ENCODE assay signal across 1 cellular context in the genomic region with DNA sequence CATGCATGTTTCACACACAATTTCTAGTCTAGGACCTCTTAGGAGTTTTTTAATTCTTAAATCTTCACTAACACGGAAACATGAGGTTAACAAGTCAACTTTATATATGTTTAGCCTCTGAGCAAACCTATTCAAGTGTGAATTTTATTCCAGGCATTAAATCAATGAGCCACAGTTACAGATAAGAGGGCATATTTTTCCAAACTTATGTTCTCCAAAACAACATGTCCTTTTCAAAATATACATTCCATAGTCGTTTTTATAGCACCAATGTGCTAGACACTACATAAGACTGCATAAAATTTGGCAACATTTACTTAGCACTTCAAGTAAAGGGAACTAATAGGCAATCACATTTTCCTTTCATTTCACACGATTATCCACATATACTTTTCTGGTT.
TF ChIP-seq lines count a peak whose summit lies in the region.

No MANE protein-coding gene starts in this region.

TF ChIP-seq in HepG2, 621 proteins besides CTCF, POLR2A, EP300 and RAD21:
- TF ChIP-seq RFX1 (IDR thresholded peaks at IDR 0.05) (no peak), CENPX (CRISPR knock-in tag; IDR thresholded peaks at IDR 0.05) (no peak), POLR2AphosphoS5 (IDR thresholded peaks at IDR 0.05; ENCODE audit: low read depth, low read length) (no peak), TAF15 (IDR thresholded peaks at IDR 0.05; ENCODE audit: low read depth, low read length, poor library complexity, severe bottlenecking) (no peak), ZFAT (CRISPR knock-in tag; conservative IDR thresholded peaks at IDR 0.05) (no peak), EEA1 (CRISPR knock-in tag; IDR thresholded peaks at IDR 0.05; ENCODE audit: borderline replicate concordance) (no peak), HOXA7 (CRISPR knock-in tag; IDR thresholded peaks at IDR 0.05) (no peak), RFXAP (CRISPR knock-in tag; IDR thresholded peaks at IDR 0.05; ENCODE audit: borderline replicate concordance) (no peak), ZNF33B (CRISPR knock-in tag; IDR thresholded peaks at IDR 0.05) (no peak), HNF1A (IDR thresholded peaks at IDR 0.05; ENCODE audit: low read depth) (no peak), HNF1A (CRISPR knock-in tag; IDR thresholded peaks at IDR 0.05; ENCODE audit: borderline replicate concordance) (no peak), ZNF562 (CRISPR knock-in tag; IDR thresholded peaks at IDR 0.05; ENCODE audit: borderline replicate concordance) (no peak), CEBPB (IDR thresholded peaks at IDR 0.05; ENCODE audit: borderline replicate concordance, low read depth, low read length) (no peak), ZC3H4 (CRISPR knock-in tag; IDR thresholded peaks at IDR 0.05; ENCODE audit: borderline replicate concordance) (no peak), CBFB (CRISPR knock-in tag; IDR thresholded peaks at IDR 0.05) (no peak)
